In genomic region chr11:617248-617911, GRCh38 we compare ENCODE assay signal across 18 cellular contexts. TPM values are rescaled to one million over a fixed set of nuclear protein-coding genes. Genes with fewer than 3 reads are reported as not detected.
DNase-seq lines count a peak whose midpoint lies in the region; ATAC-seq, FAIRE-seq and TF ChIP-seq lines count a peak whose summit lies in the region.
"Had no signal": no experiment of that assay in that cellular context is flagged by ENCODE, and none has a peak within 500 bp of the region (broad histone marks: within the 10 kb centered on the region; RNA-seq: fewer than 3 reads in every experiment).

No MANE protein-coding gene starts in this region.

- H3K9me3 ChIP-seq in right lobe of liver (no peaks in the 10 kb centered on the region), HepG2 (ENCODE audit: low read length) (no peaks in the 10 kb centered on the region), endodermal cell (ENCODE audit: control insufficient read depth, low read length) (no peaks in the 10 kb centered on the region), BE2C (no peaks in the 10 kb centered on the region)
- H3K9me3 ChIP-seq: SJCRH30 had no signal

- H3K4me3 ChIP-seq in right lobe of liver (no peak overlapping the region), HepG2 (replicated peaks in 1 of 3; ENCODE audit: insufficient read depth in 1 of 3, low read depth in 2 of 3, low read length in 3 of 3) (no peak overlapping the region), endodermal cell (ENCODE audit: low read length) (no peak overlapping the region), BE2C (ENCODE audit: low read depth, low read length) (no peak overlapping the region)
- H3K4me3 ChIP-seq: SJCRH30 had no signal

- WGBS in right lobe of liver (ENCODE audit: insufficient coverage, low coverage, low lambda C conversion rate, missing lambda C conversion rate) = 87% methylated on average over 3 of the region's 53 CpGs
- 99% methylated on average over 51 of the region's 53 CpGs for WGBS in HepG2 (ENCODE audit: low lambda C conversion rate)
- 95 to 96% methylated on average over 36 to 53 of the region's 53 CpGs for WGBS in endodermal cell (ENCODE audit: insufficient coverage in 1 of 2, insufficient read length in 1 of 2), 2 experiments

- intact Hi-C loops in right lobe of liver (cut with DNase I) = no loop called here
- intact Hi-C loops in HepG2 (cut with micrococcal nuclease; ENCODE audit: unreplicated experiment) = loop anchor here (10.0 kb wide), 1 partner anchor 63 kb away; no protein-coding TSS in a partner anchor

- H3K27ac Mint-ChIP-seq in endodermal cell (no peak overlapping the region), HFFc6 (no peak overlapping the region)

- H3K27me3 ChIP-seq in right lobe of liver = no peaks in the 10 kb centered on the region
- no peaks in the 10 kb centered on the region for H3K27me3 ChIP-seq in HepG2 (ENCODE audit: control insufficient read depth in 1 of 2, insufficient read depth in 2 of 2, low read length in 2 of 2)
- no peaks in the 10 kb centered on the region for H3K27me3 ChIP-seq in endodermal cell (ENCODE audit: control insufficient read depth, insufficient read depth, low read length, poor library complexity, severe bottlenecking)
- H3K27me3 ChIP-seq in BE2C = no peaks in the 10 kb centered on the region
- H3K27me3 ChIP-seq: SJCRH30 had no signal

- in situ Hi-C loops in HepG2 (cut with HindIII; ENCODE audit: extremely low pct_ligation_motif_present, low pct_unique_long_range_greater_than_20kb) = no loop called here

- no peak for TF ChIP-seq CTCF in right lobe of liver (IDR thresholded peaks at IDR 0.05)
- no peak for TF ChIP-seq CTCF in HepG2 (CRISPR knock-in tag; IDR thresholded peaks at IDR 0.05)
- no peak for TF ChIP-seq CTCF in endodermal cell (conservative IDR thresholded peaks at IDR 0.05)
- no peak for TF ChIP-seq CTCF in HFFc6 (IDR thresholded peaks at IDR 0.05)
- TF ChIP-seq CTCF in BE2C (IDR thresholded peaks at IDR 0.05; ENCODE audit: low read depth, low read length) = no peak

- H3K36me3 ChIP-seq in right lobe of liver = peaks cover 0 to 9% (median 4%) of the 10 kb centered on the region in 4 donors
- peaks cover 7 to 25% of the 10 kb centered on the region in 2 experiments; a peak in 4 of 5 replicates for H3K36me3 ChIP-seq in HepG2 (replicated peaks in 1 of 2; ENCODE audit: control insufficient read depth in 1 of 2, insufficient read depth in 2 of 2, low read length in 2 of 2)
- peaks cover 12% of the 10 kb centered on the region for H3K36me3 ChIP-seq in endodermal cell (ENCODE audit: control insufficient read depth, insufficient read depth, low read length)
- 0 out of 2 replicates have a peak, but pooled peaks cover 3% of the 10 kb centered on the region for H3K36me3 ChIP-seq in BE2C

- CTCF ChIA-PET in HepG2 (lab: Yijun Ruan, JAX; ENCODE audit: low intra/inter-chr PET ratio, low total read pairs) = no interaction called here

- DNase-seq in right lobe of liver = peak in 2 of 3 donors; percentile 33 to 59
- DNase-seq in HepG2 (ENCODE audit: low spot score) = no peak
- peak; percentile 52 for DNase-seq in left lobe of liver (ENCODE audit: low spot score)
- no peak for DNase-seq in endodermal cell
- DNase-seq in HFFc6 = no peak
- no peak for DNase-seq in BE2C
- DNase-seq: CD4-positive, CD25-positive, alpha-beta regulatory T cell; DMS53; NCI-H1048; NCI-H2081 treated with DMSO at 0.1 percent for 48 hours; NCI-H510A treated with DMSO at 0.1 percent for 48 hours; NCI-H82; PC-3; SJCRH30 had no signal

- H3K27ac ChIP-seq in right lobe of liver (no peak overlapping the region), HepG2 (ENCODE audit: extremely low read length, insufficient read depth, low read length) (no peak overlapping the region), endodermal cell (ENCODE audit: low read depth, low read length) (no peak overlapping the region)
- H3K27ac ChIP-seq: SJCRH30 had no signal

- no peak overlapping the region for H3K9ac ChIP-seq in HepG2 (ENCODE audit: insufficient read depth, low read depth, low read length)
- no peak overlapping the region for H3K9ac ChIP-seq in endodermal cell (ENCODE audit: extremely low read depth, low read length, poor library complexity, severe bottlenecking)

- no peak for ATAC-seq in right lobe of liver
- no peak for ATAC-seq in HepG2
- no peak for ATAC-seq in left lobe of liver
- ATAC-seq: PC-3 had no signal

- H3K36me3 Mint-ChIP-seq in endodermal cell (ENCODE audit: low read depth) (peaks cover 2% of the 10 kb centered on the region), HFFc6 (ENCODE audit: low read depth) (peaks cover under 1% of the 10 kb centered on the region; the same call in 1 of the 2 replicates)
- H3K36me3 Mint-ChIP-seq: CD4-positive, CD25-positive, alpha-beta regulatory T cell had no signal

- no peaks in the 10 kb centered on the region for H3K79me2 ChIP-seq in HepG2 (ENCODE audit: insufficient read depth, low read length)

- TF ChIP-seq POLR2A in right lobe of liver (IDR thresholded peaks at IDR 0.05) = no peak
- TF ChIP-seq POLR2A in HepG2 (IDR thresholded peaks at IDR 0.05; ENCODE audit: insufficient read depth in 1 of 2, low read depth in 2 of 2, low read length in 2 of 2) = no peak; a peak in 1 of 4 replicates

- TF ChIP-seq EP300 in HepG2 (IDR thresholded peaks at IDR 0.05; ENCODE audit: low read depth in 2 of 2, low read length in 2 of 2) (no peak), HepG2 (CRISPR knock-in tag; IDR thresholded peaks at IDR 0.05; ENCODE audit: borderline replicate concordance) (no peak)

- no peaks in the 10 kb centered on the region for H3K4me1 Mint-ChIP-seq in endodermal cell
- H3K4me1 Mint-ChIP-seq in HFFc6 (ENCODE audit: low read depth) = no peaks in the 10 kb centered on the region

- H3K27me3 Mint-ChIP-seq in endodermal cell (ENCODE audit: insufficient read depth) (no peaks in the 10 kb centered on the region), HFFc6 (ENCODE audit: insufficient read depth) (peaks cover 8% of the 10 kb centered on the region; the same call in 1 of the 2 replicates)
- H3K27me3 Mint-ChIP-seq: CD4-positive, CD25-positive, alpha-beta regulatory T cell had no signal

- H3K4me3 Mint-ChIP-seq in endodermal cell = no peak overlapping the region
- no peak overlapping the region for H3K4me3 Mint-ChIP-seq in HFFc6

- TF ChIP-seq RAD21 in HepG2 (CRISPR knock-in tag; IDR thresholded peaks at IDR 0.05) = no peak

- no peak overlapping the region for H3K4me2 ChIP-seq in HepG2 (ENCODE audit: low read depth, low read length)

- H2AFZ ChIP-seq in HepG2 (ENCODE audit: low read length) = no peak overlapping the region

- H3K9me3 Mint-ChIP-seq in endodermal cell (no peaks in the 10 kb centered on the region), HFFc6 (no peaks in the 10 kb centered on the region)
- H3K9me3 Mint-ChIP-seq: CD4-positive, CD25-positive, alpha-beta regulatory T cell had no signal

- H4K20me1 ChIP-seq in HepG2 (ENCODE audit: insufficient read depth, low read length) = no peaks in the 10 kb centered on the region

- BruUV-seq in HepG2 (replicated peaks; lab: Mats Ljungman, UMichigan) = no TSS peak

- H3K4me1 ChIP-seq in right lobe of liver (peaks cover 0 to 33% (median 15%) of the 10 kb centered on the region in 4 donors), HepG2 (ENCODE audit: insufficient read depth, low read length) (no peaks in the 10 kb centered on the region), endodermal cell (ENCODE audit: control insufficient read depth, insufficient read depth, low read length) (no peaks in the 10 kb centered on the region), BE2C (peaks cover 7% of the 10 kb centered on the region)

- no peak for FAIRE-seq in HepG2 (lab: Jason Lieb, UNC)
- FAIRE-seq: GM19239, H54 had no signal

- POLR2A ChIA-PET in HepG2 (lab: Yijun Ruan, JAX) = no interaction called here

RNA-seq across cellular contexts. Expression of gene IRF7, which starts 1.6 kb away (rescaled TPM):
- total RNA-seq in right lobe of liver = 10 to 100 TPM; 27.3 to 72.8 (median 47.7) TPM
- total RNA-seq in HepG2 (2016; rRNA removed; fragmentation: Illumina TruSeq; extraction: Trizol) = not detected in 2 replicates
- total RNA-seq in HepG2 (2016; cell fraction: cytosol; rRNA removed; fragmentation: Illumina TruSeq; extraction: Trizol; ENCODE audit: low read depth) = not detected in 2 replicates
- not detected in 2 replicates for total RNA-seq in HepG2 (2016; cell fraction: insoluble cytoplasmic fraction; rRNA removed; fragmentation: Illumina TruSeq; extraction: Trizol)
- total RNA-seq in HepG2 (2016; cell fraction: membrane; rRNA removed; fragmentation: Illumina TruSeq; extraction: Trizol) = not detected in 2 replicates
- total RNA-seq in HepG2 (2016; cell fraction: nucleus; rRNA removed; fragmentation: Illumina TruSeq; extraction: Trizol) = not detected in 2 replicates
- 0.04 TPM in 1 of 2 replicates, not detected in the other for polyA plus RNA-seq in HepG2 (2011; rRNA removed)
- 0.03 TPM in 1 of 2 replicates, not detected in the other for polyA plus RNA-seq in HepG2 (2011; cell fraction: cytosol; rRNA removed)
- polyA plus RNA-seq in HepG2 (2011; cell fraction: nucleus; rRNA removed) = 0.47 and 0.69 TPM in 2 replicates
- 0.42 and 0.91 TPM in 2 replicates for polyA plus RNA-seq in HepG2 (2012)
- polyA plus RNA-seq in HepG2 (2016; cell fraction: cytosol; fragmentation: Illumina TruSeq; extraction: Trizol; ENCODE audit: low read depth) = not detected in 2 replicates
- polyA plus RNA-seq in HepG2 (2016; cell fraction: insoluble cytoplasmic fraction; fragmentation: Illumina TruSeq; extraction: Trizol; ENCODE audit: low read depth) = not detected in 2 replicates
- not detected in 2 replicates for polyA plus RNA-seq in HepG2 (2016; cell fraction: membrane; fragmentation: Illumina TruSeq; extraction: Trizol; ENCODE audit: low read depth)
- not detected in 2 replicates for polyA plus RNA-seq in HepG2 (2016; cell fraction: nucleus; fragmentation: Illumina TruSeq; extraction: Trizol; ENCODE audit: insufficient read depth, low read depth)
- polyA minus RNA-seq in HepG2 (2011; rRNA and poly(A)+ RNA removed; ENCODE audit: low replicate concordance) = 3.8 TPM in 1 of 2 replicates, not detected in the other
- polyA minus RNA-seq in HepG2 (2011; cell fraction: cytosol; rRNA and poly(A)+ RNA removed) = not detected in 2 replicates
- not detected in 2 replicates for polyA minus RNA-seq in HepG2 (2011; cell fraction: nucleus; rRNA and poly(A)+ RNA removed)
- total RNA-seq in left lobe of liver = 38.5 TPM
- 10 to 100 TPM in 1 of 2 donors, 1 to 10 TPM in 1; 9.3 to 16.8 TPM for total RNA-seq in endodermal cell
- 12.8 TPM for polyA plus RNA-seq in endodermal cell (2013, experiment 1 of 2)
- 12.0 TPM for polyA plus RNA-seq in endodermal cell (2013, experiment 2 of 2)
- 1 to 10 TPM; 3.0 to 5.2 (median 4.2) TPM for total RNA-seq in HFFc6 (2021; fragmentation: NEBNext Ultra II Directional; extraction: Animal tissue kit (Norgen Biotek cat#: 25700))
- polyA plus RNA-seq in BE2C (2012; ENCODE audit: insufficient read depth, insufficient read length, low read depth) = 14.4 TPM

RNA-seq across cellular contexts. Expression of gene CDHR5, which starts 7.4 kb away (rescaled TPM):
- total RNA-seq in right lobe of liver (100 to 1,000 TPM in 2 of 6 experiments, 10 to 100 TPM in 4; 59.4 to 162 (median 80.7) TPM), HepG2 (2016; rRNA removed; fragmentation: Illumina TruSeq; extraction: Trizol) (0.21 and 0.46 TPM in 2 replicates), left lobe of liver (64.8 TPM), endodermal cell (under 1 TPM; 0.13 to 0.27 TPM)
- 0.09 TPM in 1 of 2 replicates, not detected in the other for total RNA-seq in HepG2 (2016; cell fraction: cytosol; rRNA removed; fragmentation: Illumina TruSeq; extraction: Trizol; ENCODE audit: low read depth)
- total RNA-seq in HepG2 (2016; cell fraction: insoluble cytoplasmic fraction; rRNA removed; fragmentation: Illumina TruSeq; extraction: Trizol) = 0.52 TPM in 1 of 2 replicates, not detected in the other
- 0.25 and 0.52 TPM in 2 replicates for total RNA-seq in HepG2 (2016; cell fraction: membrane; rRNA removed; fragmentation: Illumina TruSeq; extraction: Trizol)
- total RNA-seq in HepG2 (2016; cell fraction: nucleus; rRNA removed; fragmentation: Illumina TruSeq; extraction: Trizol) = 0.65 and 0.72 TPM in 2 replicates
- 0.68 and 0.71 TPM in 2 replicates for polyA plus RNA-seq in HepG2 (2011; rRNA removed)
- polyA plus RNA-seq in HepG2 (2011; cell fraction: cytosol; rRNA removed) = 0.19 and 0.67 TPM in 2 replicates
- polyA plus RNA-seq in HepG2 (2011; cell fraction: nucleus; rRNA removed) = 1.8 and 3.5 TPM in 2 replicates
- 0.37 and 0.71 TPM in 2 replicates for polyA plus RNA-seq in HepG2 (2012)
- polyA plus RNA-seq in HepG2 (2016; cell fraction: cytosol; fragmentation: Illumina TruSeq; extraction: Trizol; ENCODE audit: low read depth) = 0.06 and 0.12 TPM in 2 replicates
- 0.70 and 0.90 TPM in 2 replicates for polyA plus RNA-seq in HepG2 (2016; cell fraction: insoluble cytoplasmic fraction; fragmentation: Illumina TruSeq; extraction: Trizol; ENCODE audit: low read depth)
- polyA plus RNA-seq in HepG2 (2016; cell fraction: membrane; fragmentation: Illumina TruSeq; extraction: Trizol; ENCODE audit: low read depth) = 0.11 and 0.40 TPM in 2 replicates
- 3.1 and 3.6 TPM in 2 replicates for polyA plus RNA-seq in HepG2 (2016; cell fraction: nucleus; fragmentation: Illumina TruSeq; extraction: Trizol; ENCODE audit: insufficient read depth, low read depth)
- polyA minus RNA-seq in HepG2 (2011; rRNA and poly(A)+ RNA removed; ENCODE audit: low replicate concordance) = 0.62 TPM in 1 of 2 replicates, not detected in the other
- 0.40 TPM in 1 of 2 replicates, not detected in the other for polyA minus RNA-seq in HepG2 (2011; cell fraction: cytosol; rRNA and poly(A)+ RNA removed)
- 0.26 and 0.75 TPM in 2 replicates for polyA minus RNA-seq in HepG2 (2011; cell fraction: nucleus; rRNA and poly(A)+ RNA removed)
- polyA plus RNA-seq in endodermal cell (2013, experiment 1 of 2) = not detected
- polyA plus RNA-seq in endodermal cell (2013, experiment 2 of 2) = not detected
- not detected for total RNA-seq in HFFc6 (2021; fragmentation: NEBNext Ultra II Directional; extraction: Animal tissue kit (Norgen Biotek cat#: 25700))
- 0.37 TPM for polyA plus RNA-seq in BE2C (2012; ENCODE audit: insufficient read depth, insufficient read length, low read depth)
- total RNA-seq: A673; CD4-positive, CD25-positive, alpha-beta regulatory T cell; MCF 10A; PC-3; SJCRH30 had no signal
- polyA plus RNA-seq: CD4-positive, CD25-positive, alpha-beta regulatory T cell had no signal

RNA-seq across cellular contexts. Expression of gene SCT, which starts 9.6 kb away (rescaled TPM):
- total RNA-seq in right lobe of liver (not detected), HepG2 (2016; rRNA removed; fragmentation: Illumina TruSeq; extraction: Trizol) (not detected in 2 replicates), left lobe of liver (0.81 TPM), endodermal cell (1 to 10 TPM; 3.9 to 6.1 TPM)
- total RNA-seq in HepG2 (2016; cell fraction: cytosol; rRNA removed; fragmentation: Illumina TruSeq; extraction: Trizol; ENCODE audit: low read depth) = not detected in 2 replicates
- not detected in 2 replicates for total RNA-seq in HepG2 (2016; cell fraction: insoluble cytoplasmic fraction; rRNA removed; fragmentation: Illumina TruSeq; extraction: Trizol)
- total RNA-seq in HepG2 (2016; cell fraction: membrane; rRNA removed; fragmentation: Illumina TruSeq; extraction: Trizol) = not detected in 2 replicates
- not detected in 2 replicates for total RNA-seq in HepG2 (2016; cell fraction: nucleus; rRNA removed; fragmentation: Illumina TruSeq; extraction: Trizol)
- not detected in 2 replicates for polyA plus RNA-seq in HepG2 (2011; rRNA removed)
- not detected in 2 replicates for polyA plus RNA-seq in HepG2 (2011; cell fraction: cytosol; rRNA removed)
- not detected in 2 replicates for polyA plus RNA-seq in HepG2 (2011; cell fraction: nucleus; rRNA removed)
- polyA plus RNA-seq in HepG2 (2012) = not detected in 2 replicates
- polyA plus RNA-seq in HepG2 (2016; cell fraction: cytosol; fragmentation: Illumina TruSeq; extraction: Trizol; ENCODE audit: low read depth) = not detected in 2 replicates
- not detected in 2 replicates for polyA plus RNA-seq in HepG2 (2016; cell fraction: insoluble cytoplasmic fraction; fragmentation: Illumina TruSeq; extraction: Trizol; ENCODE audit: low read depth)
- polyA plus RNA-seq in HepG2 (2016; cell fraction: membrane; fragmentation: Illumina TruSeq; extraction: Trizol; ENCODE audit: low read depth) = not detected in 2 replicates
- not detected in 2 replicates for polyA plus RNA-seq in HepG2 (2016; cell fraction: nucleus; fragmentation: Illumina TruSeq; extraction: Trizol; ENCODE audit: insufficient read depth, low read depth)
- polyA minus RNA-seq in HepG2 (2011; rRNA and poly(A)+ RNA removed; ENCODE audit: low replicate concordance) = not detected in 2 replicates
- polyA minus RNA-seq in HepG2 (2011; cell fraction: cytosol; rRNA and poly(A)+ RNA removed) = not detected in 2 replicates
- polyA minus RNA-seq in HepG2 (2011; cell fraction: nucleus; rRNA and poly(A)+ RNA removed) = not detected in 2 replicates
- not detected for polyA plus RNA-seq in endodermal cell (2013, experiment 1 of 2)
- not detected for polyA plus RNA-seq in endodermal cell (2013, experiment 2 of 2)
- not detected for total RNA-seq in HFFc6 (2021; fragmentation: NEBNext Ultra II Directional; extraction: Animal tissue kit (Norgen Biotek cat#: 25700))
- not detected for polyA plus RNA-seq in BE2C (2012; ENCODE audit: insufficient read depth, insufficient read length, low read depth)
- total RNA-seq: A673; CD4-positive, CD25-positive, alpha-beta regulatory T cell; MCF 10A; PC-3; SJCRH30 had no signal
- polyA plus RNA-seq: CD4-positive, CD25-positive, alpha-beta regulatory T cell had no signal

RNA-seq across cellular contexts. Expression of gene DRD4, which starts 19.7 kb away (rescaled TPM):
- total RNA-seq in right lobe of liver = under 1 TPM in 4 of 6 experiments, not detected in 2; 0.31 to 0.90 (median 0.41) TPM
- total RNA-seq in HepG2 (2016; rRNA removed; fragmentation: Illumina TruSeq; extraction: Trizol) = 0.13 TPM in 1 of 2 replicates, not detected in the other
- total RNA-seq in HepG2 (2016; cell fraction: cytosol; rRNA removed; fragmentation: Illumina TruSeq; extraction: Trizol; ENCODE audit: low read depth) = not detected in 2 replicates
- not detected in 2 replicates for total RNA-seq in HepG2 (2016; cell fraction: insoluble cytoplasmic fraction; rRNA removed; fragmentation: Illumina TruSeq; extraction: Trizol)
- 0.15 TPM in 1 of 2 replicates, not detected in the other for total RNA-seq in HepG2 (2016; cell fraction: membrane; rRNA removed; fragmentation: Illumina TruSeq; extraction: Trizol)
- total RNA-seq in HepG2 (2016; cell fraction: nucleus; rRNA removed; fragmentation: Illumina TruSeq; extraction: Trizol) = not detected in 2 replicates
- 0.09 TPM in 2 replicates for polyA plus RNA-seq in HepG2 (2011; rRNA removed)
- polyA plus RNA-seq in HepG2 (2011; cell fraction: cytosol; rRNA removed) = 0.11 TPM in 1 of 2 replicates, not detected in the other
- 1.3 and 1.6 TPM in 2 replicates for polyA plus RNA-seq in HepG2 (2011; cell fraction: nucleus; rRNA removed)
- polyA plus RNA-seq in HepG2 (2012) = 0.60 and 0.79 TPM in 2 replicates
- polyA plus RNA-seq in HepG2 (2016; cell fraction: cytosol; fragmentation: Illumina TruSeq; extraction: Trizol; ENCODE audit: low read depth) = 0.18 and 0.26 TPM in 2 replicates
- 0.16 and 0.24 TPM in 2 replicates for polyA plus RNA-seq in HepG2 (2016; cell fraction: insoluble cytoplasmic fraction; fragmentation: Illumina TruSeq; extraction: Trizol; ENCODE audit: low read depth)
- 0.22 and 0.28 TPM in 2 replicates for polyA plus RNA-seq in HepG2 (2016; cell fraction: membrane; fragmentation: Illumina TruSeq; extraction: Trizol; ENCODE audit: low read depth)
- polyA plus RNA-seq in HepG2 (2016; cell fraction: nucleus; fragmentation: Illumina TruSeq; extraction: Trizol; ENCODE audit: insufficient read depth, low read depth) = 1.4 and 1.5 TPM in 2 replicates
- polyA minus RNA-seq in HepG2 (2011; rRNA and poly(A)+ RNA removed; ENCODE audit: low replicate concordance) = 0.42 TPM in 1 of 2 replicates, not detected in the other
- polyA minus RNA-seq in HepG2 (2011; cell fraction: cytosol; rRNA and poly(A)+ RNA removed) = not detected in 2 replicates
- 0.26 and 0.50 TPM in 2 replicates for polyA minus RNA-seq in HepG2 (2011; cell fraction: nucleus; rRNA and poly(A)+ RNA removed)
- 0.68 TPM for total RNA-seq in left lobe of liver
- total RNA-seq in endodermal cell = 1 to 10 TPM; 1.8 to 2.7 TPM
- polyA plus RNA-seq in endodermal cell (2013, experiment 1 of 2) = 2.9 TPM
- 2.5 TPM for polyA plus RNA-seq in endodermal cell (2013, experiment 2 of 2)
- under 1 TPM; 0.14 to 0.61 (median 0.38) TPM for total RNA-seq in HFFc6 (2021; fragmentation: NEBNext Ultra II Directional; extraction: Animal tissue kit (Norgen Biotek cat#: 25700))
- polyA plus RNA-seq in BE2C (2012; ENCODE audit: insufficient read depth, insufficient read length, low read depth) = 1.9 TPM
- total RNA-seq: CD4-positive, CD25-positive, alpha-beta regulatory T cell; SJCRH30 had no signal
- polyA plus RNA-seq: CD4-positive, CD25-positive, alpha-beta regulatory T cell had no signal

RNA-seq across cellular contexts. Expression of gene PHRF1, which starts 41.1 kb away (rescaled TPM):
- total RNA-seq in right lobe of liver (10 to 100 TPM; 15.4 to 21.9 (median 20.3) TPM), HepG2 (2016; rRNA removed; fragmentation: Illumina TruSeq; extraction: Trizol) (13.7 and 16.7 TPM in 2 replicates), left lobe of liver (25.4 TPM), endodermal cell (10 to 100 TPM; 43.4 to 48.0 TPM)
- 7.4 and 7.9 TPM in 2 replicates for total RNA-seq in HepG2 (2016; cell fraction: cytosol; rRNA removed; fragmentation: Illumina TruSeq; extraction: Trizol; ENCODE audit: low read depth)
- total RNA-seq in HepG2 (2016; cell fraction: insoluble cytoplasmic fraction; rRNA removed; fragmentation: Illumina TruSeq; extraction: Trizol) = 10.7 and 17.0 TPM in 2 replicates
- 5.1 and 6.1 TPM in 2 replicates for total RNA-seq in HepG2 (2016; cell fraction: membrane; rRNA removed; fragmentation: Illumina TruSeq; extraction: Trizol)
- total RNA-seq in HepG2 (2016; cell fraction: nucleus; rRNA removed; fragmentation: Illumina TruSeq; extraction: Trizol) = 10.8 and 14.2 TPM in 2 replicates
- polyA plus RNA-seq in HepG2 (2011; rRNA removed) = 8.2 and 11.2 TPM in 2 replicates
- 4.8 and 7.0 TPM in 2 replicates for polyA plus RNA-seq in HepG2 (2011; cell fraction: cytosol; rRNA removed)
- polyA plus RNA-seq in HepG2 (2011; cell fraction: nucleus; rRNA removed) = 30.1 and 30.7 TPM in 2 replicates
- 7.4 and 8.1 TPM in 2 replicates for polyA plus RNA-seq in HepG2 (2012)
- 1.6 and 1.8 TPM in 2 replicates for polyA plus RNA-seq in HepG2 (2016; cell fraction: cytosol; fragmentation: Illumina TruSeq; extraction: Trizol; ENCODE audit: low read depth)
- 10.7 and 13.7 TPM in 2 replicates for polyA plus RNA-seq in HepG2 (2016; cell fraction: insoluble cytoplasmic fraction; fragmentation: Illumina TruSeq; extraction: Trizol; ENCODE audit: low read depth)
- polyA plus RNA-seq in HepG2 (2016; cell fraction: membrane; fragmentation: Illumina TruSeq; extraction: Trizol; ENCODE audit: low read depth) = 2.1 and 2.5 TPM in 2 replicates
- polyA plus RNA-seq in HepG2 (2016; cell fraction: nucleus; fragmentation: Illumina TruSeq; extraction: Trizol; ENCODE audit: insufficient read depth, low read depth) = 25.7 and 27.7 TPM in 2 replicates
- polyA minus RNA-seq in HepG2 (2011; rRNA and poly(A)+ RNA removed; ENCODE audit: low replicate concordance) = 13.6 and 18.7 TPM in 2 replicates
- polyA minus RNA-seq in HepG2 (2011; cell fraction: cytosol; rRNA and poly(A)+ RNA removed) = 7.8 and 7.9 TPM in 2 replicates
- 17.4 and 19.9 TPM in 2 replicates for polyA minus RNA-seq in HepG2 (2011; cell fraction: nucleus; rRNA and poly(A)+ RNA removed)
- 23.9 TPM for polyA plus RNA-seq in endodermal cell (2013, experiment 1 of 2)
- 22.0 TPM for polyA plus RNA-seq in endodermal cell (2013, experiment 2 of 2)
- 10 to 100 TPM; 23.8 to 27.5 (median 24.8) TPM for total RNA-seq in HFFc6 (2021; fragmentation: NEBNext Ultra II Directional; extraction: Animal tissue kit (Norgen Biotek cat#: 25700))
- polyA plus RNA-seq in BE2C (2012; ENCODE audit: insufficient read depth, insufficient read length, low read depth) = 36.2 TPM

Comparison
In these comparisons a context has a peak if more than half of its experiments do, and no peak if none do; other contexts are left out.
1. DNase-seq: peak in right lobe of liver (2 of 3) and left lobe of liver (single experiment); none in HepG2 (single experiment), endodermal cell (single experiment), HFFc6 (single experiment) and BE2C (single experiment).
2. RNA of gene CDHR5, which starts 7.4 kb away (total RNA-seq): 59.4 to 162 TPM in right lobe of liver and 64.8 TPM in left lobe of liver (single experiment); 0.09 to 0.72 TPM in HepG2, 0.13 to 0.27 TPM in endodermal cell and not detected in HFFc6; every median in the first group is over 10 times any median in the second.